8 cellular contexts compared by ENCODE assay signal in genomic region chr1:227886503-227886961, GRCh38.
A peak's percentile ranks its signal among the peaks of the same experiment; 100 is the strongest.
DNase-seq lines count a peak whose midpoint lies in the region; TF ChIP-seq lines count a peak whose summit lies in the region.

No MANE protein-coding gene starts in this region.

- no peak for TF ChIP-seq POLR2A in thyroid gland (IDR thresholded peaks at IDR 0.05)

- H3K27ac ChIP-seq in mesodermal cell (ENCODE audit: low read depth, low read length, severe bottlenecking) (peak overlapping the region; percentile 64), thyroid gland (peak overlapping the region in 2 of 3 donors; percentile 61 to 73), WERI-Rb-1 (no peak overlapping the region)

- POLR2A ChIA-PET in activated CD4-positive, alpha-beta memory T cell treated with anti-CD3 and anti-CD28 coated beads, Interleukin-2, amount 10 ng/mL, durations not matched to agents 7 days and 5 days (lab: Charles Lee) = interaction anchor here (1.0 to 1.4 kb wide), 2 partner anchors 17 to 196 kb away, joined by 4 read pairs; partner anchors contain the start of gene ARF1
- POLR2A ChIA-PET in activated CD4-positive, alpha-beta memory T cell treated with anti-CD3 and anti-CD28 coated beads for 36 hours (lab: Charles Lee) = no interaction called here

- no peaks in the 10 kb centered on the region for H3K36me3 ChIP-seq in mesodermal cell (ENCODE audit: control insufficient read depth, insufficient read depth, low read length)
- no peaks in the 10 kb centered on the region for H3K36me3 ChIP-seq in thyroid gland
- no peaks in the 10 kb centered on the region for H3K36me3 ChIP-seq in WERI-Rb-1

- peaks cover 2% of the 10 kb centered on the region for H3K27me3 Mint-ChIP-seq in activated CD4-positive, alpha-beta memory T cell treated with anti-CD3 and anti-CD28 coated beads, Interleukin-2, amount 10 ng/mL, durations not matched to agents 7 days and 5 days
- no peaks in the 10 kb centered on the region for H3K27me3 Mint-ChIP-seq in activated CD4-positive, alpha-beta memory T cell treated with anti-CD3 and anti-CD28 coated beads for 36 hours
- H3K27me3 Mint-ChIP-seq in dendritic cell treated with granulocyte-macrophage colony-stimulating factor and Interleukin-4, amounts not matched to agents 40 ng/mL and 50 ng/mL, for 4 days = peaks cover 4% of the 10 kb centered on the region

- H3K4me3 Mint-ChIP-seq in activated CD4-positive, alpha-beta memory T cell treated with anti-CD3 and anti-CD28 coated beads, Interleukin-2, amount 10 ng/mL, durations not matched to agents 7 days and 5 days = no peak overlapping the region
- H3K4me3 Mint-ChIP-seq in activated CD4-positive, alpha-beta memory T cell treated with anti-CD3 and anti-CD28 coated beads for 36 hours = no peak overlapping the region
- H3K4me3 Mint-ChIP-seq in dendritic cell treated with granulocyte-macrophage colony-stimulating factor and Interleukin-4, amounts not matched to agents 40 ng/mL and 50 ng/mL, for 4 days = peak overlapping the region; percentile 70

- H3K4me3 ChIP-seq in mesodermal cell (ENCODE audit: extremely low read depth, insufficient read depth, low read length, poor library complexity, severe bottlenecking) = no peak overlapping the region
- peak overlapping the region in 1 of 3 donors; percentile 52 for H3K4me3 ChIP-seq in thyroid gland (replicated peaks in 1 of 3)
- H3K4me3 ChIP-seq in WERI-Rb-1 (ENCODE audit: low read depth, low read length) = no peak overlapping the region

- H3K9me3 ChIP-seq in mesodermal cell (ENCODE audit: control insufficient read depth, low read length) = no peaks in the 10 kb centered on the region
- no peaks in the 10 kb centered on the region for H3K9me3 ChIP-seq in thyroid gland
- no peaks in the 10 kb centered on the region for H3K9me3 ChIP-seq in WERI-Rb-1 (ENCODE audit: severe bottlenecking)

- peak; percentile 15 for DNase-seq in activated CD4-positive, alpha-beta memory T cell treated with anti-CD3 and anti-CD28 coated beads, Interleukin-2, amount 10 ng/mL, durations not matched to agents 7 days and 5 days
- DNase-seq in activated CD4-positive, alpha-beta memory T cell treated with anti-CD3 and anti-CD28 coated beads for 36 hours = no peak
- DNase-seq in thyroid gland (no peak), NCI-H2227 (lab: John Stamatoyannopoulos, UW; ENCODE audit: unreplicated experiment) (no peak), WERI-Rb-1 (no peak), NCI-H146 (lab: John Stamatoyannopoulos, UW) (no peak)

- H3K27me3 ChIP-seq in thyroid gland (no peaks in the 10 kb centered on the region), WERI-Rb-1 (ENCODE audit: insufficient read depth, low read depth, severe bottlenecking) (no peaks in the 10 kb centered on the region)

- no peaks in the 10 kb centered on the region for H3K9me3 Mint-ChIP-seq in activated CD4-positive, alpha-beta memory T cell treated with anti-CD3 and anti-CD28 coated beads, Interleukin-2, amount 10 ng/mL, durations not matched to agents 7 days and 5 days
- no peaks in the 10 kb centered on the region for H3K9me3 Mint-ChIP-seq in activated CD4-positive, alpha-beta memory T cell treated with anti-CD3 and anti-CD28 coated beads for 36 hours
- no peaks in the 10 kb centered on the region for H3K9me3 Mint-ChIP-seq in dendritic cell treated with granulocyte-macrophage colony-stimulating factor and Interleukin-4, amounts not matched to agents 40 ng/mL and 50 ng/mL, for 4 days

- H3K4me1 Mint-ChIP-seq in activated CD4-positive, alpha-beta memory T cell treated with anti-CD3 and anti-CD28 coated beads, Interleukin-2, amount 10 ng/mL, durations not matched to agents 7 days and 5 days = peaks cover 24% of the 10 kb centered on the region
- H3K4me1 Mint-ChIP-seq in activated CD4-positive, alpha-beta memory T cell treated with anti-CD3 and anti-CD28 coated beads for 36 hours (ENCODE audit: low read depth) = peaks cover 22% of the 10 kb centered on the region
- H3K4me1 Mint-ChIP-seq in dendritic cell treated with granulocyte-macrophage colony-stimulating factor and Interleukin-4, amounts not matched to agents 40 ng/mL and 50 ng/mL, for 4 days (ENCODE audit: low read depth) = peaks cover 12% of the 10 kb centered on the region

- intact Hi-C loops in activated CD4-positive, alpha-beta memory T cell treated with anti-CD3 and anti-CD28 coated beads for 36 hours (cut with micrococcal nuclease) = loop anchor here (10.0 kb wide), 1 partner anchor 122 kb away; no protein-coding TSS in a partner anchor
- intact Hi-C loops in dendritic cell treated with granulocyte-macrophage colony-stimulating factor and Interleukin-4, amounts not matched to agents 40 ng/mL and 50 ng/mL, for 4 days (cut with micrococcal nuclease) = loop anchor here (2.0 kb wide), 1 partner anchor 98 kb away; no protein-coding TSS in a partner anchor
- intact Hi-C loops in thyroid gland (cut with DNase I) = no loop called here

- CTCF ChIA-PET in activated CD4-positive, alpha-beta memory T cell treated with anti-CD3 and anti-CD28 coated beads, Interleukin-2, amount 10 ng/mL, durations not matched to agents 7 days and 5 days (lab: Charles Lee) = interaction anchor here (1.5 kb wide), 1 partner anchor 344 kb away, joined by 3 read pairs; no protein-coding TSS in a partner anchor
- CTCF ChIA-PET in activated CD4-positive, alpha-beta memory T cell treated with anti-CD3 and anti-CD28 coated beads for 36 hours (lab: Charles Lee) = no interaction called here

- WGBS in mesodermal cell (ENCODE audit: insufficient coverage in 2 of 2), 2 experiments = 38 to 80% methylated on average over 3 to 6 of the region's 18 CpGs
- WGBS in thyroid gland, 2 donors = 18 to 50% methylated on average over 1 to 7 of the region's 18 CpGs

- H3K27ac Mint-ChIP-seq in activated CD4-positive, alpha-beta memory T cell treated with anti-CD3 and anti-CD28 coated beads, Interleukin-2, amount 10 ng/mL, durations not matched to agents 7 days and 5 days = peak overlapping the region; percentile 49
- no peak overlapping the region for H3K27ac Mint-ChIP-seq in activated CD4-positive, alpha-beta memory T cell treated with anti-CD3 and anti-CD28 coated beads for 36 hours
- H3K27ac Mint-ChIP-seq in dendritic cell treated with granulocyte-macrophage colony-stimulating factor and Interleukin-4, amounts not matched to agents 40 ng/mL and 50 ng/mL, for 4 days = no peak overlapping the region

- no peaks in the 10 kb centered on the region for H3K36me3 Mint-ChIP-seq in activated CD4-positive, alpha-beta memory T cell treated with anti-CD3 and anti-CD28 coated beads, Interleukin-2, amount 10 ng/mL, durations not matched to agents 7 days and 5 days (ENCODE audit: low read depth)
- no peaks in the 10 kb centered on the region for H3K36me3 Mint-ChIP-seq in activated CD4-positive, alpha-beta memory T cell treated with anti-CD3 and anti-CD28 coated beads for 36 hours
- no peaks in the 10 kb centered on the region for H3K36me3 Mint-ChIP-seq in dendritic cell treated with granulocyte-macrophage colony-stimulating factor and Interleukin-4, amounts not matched to agents 40 ng/mL and 50 ng/mL, for 4 days (ENCODE audit: low read depth)

- H3K4me1 ChIP-seq in mesodermal cell (ENCODE audit: control insufficient read depth, insufficient read depth, low read length, poor library complexity, severe bottlenecking) = peaks cover 22% of the 10 kb centered on the region
- peaks cover 7 to 23% of the 10 kb centered on the region in 2 donors for H3K4me1 ChIP-seq in thyroid gland

- TF ChIP-seq CTCF in thyroid gland (IDR thresholded peaks at IDR 0.05) = no peak
- TF ChIP-seq CTCF in WERI-Rb-1 (IDR thresholded peaks at IDR 0.05; ENCODE audit: low read depth, low read length) = no peak
